Comparison of ENCODE assay signal across 10 cellular contexts in the genomic region with DNA sequence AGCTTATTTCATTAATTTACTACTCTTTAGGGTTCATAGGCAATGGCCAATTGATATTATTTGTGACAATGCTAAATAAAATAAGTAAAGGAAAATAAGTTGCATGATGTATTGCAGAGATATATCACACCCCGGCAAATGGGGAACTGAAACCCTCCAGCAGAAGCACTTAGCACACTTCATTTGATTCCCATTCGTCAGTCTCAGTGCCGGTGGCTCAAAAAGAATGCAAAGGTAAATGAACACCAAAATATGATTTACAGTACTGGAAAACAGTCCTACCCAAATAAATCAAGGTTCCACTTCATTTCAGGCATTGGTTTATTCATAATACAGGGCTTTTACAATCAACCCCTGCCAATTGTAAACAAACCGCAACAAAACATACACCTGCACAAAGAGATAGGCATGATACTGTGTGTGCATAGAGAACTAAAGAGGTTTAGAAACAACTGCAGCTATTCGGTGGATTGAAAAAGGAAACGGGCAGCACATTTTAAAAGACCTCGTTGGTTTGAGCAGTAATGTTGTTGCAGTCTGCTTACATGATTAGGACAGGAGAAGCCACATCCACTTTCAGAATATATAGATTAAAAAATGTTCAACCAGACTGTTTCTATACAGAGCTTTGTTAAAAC.
DNase-seq lines count a peak whose midpoint lies in the region; ATAC-seq, FAIRE-seq and TF ChIP-seq lines count a peak whose summit lies in the region.
"Had no signal": no experiment of that assay in that cellular context is flagged by ENCODE, and none has a peak within 500 bp of the region (broad histone marks: within the 10 kb centered on the region; RNA-seq: fewer than 3 reads in every experiment).

No MANE protein-coding gene starts in this region.

- H3K36me3 ChIP-seq in OCI-LY1 (ENCODE audit: insufficient read depth, low read length), result no peaks in the 10 kb centered on the region
- no peaks in the 10 kb centered on the region for H3K36me3 ChIP-seq in HepG2 (replicated peaks in 1 of 2; ENCODE audit: control insufficient read depth in 1 of 2, insufficient read depth in 2 of 2, low read length in 2 of 2)
- H3K36me3 ChIP-seq: left ventricle myocardium inferior had no signal

- H3K9ac ChIP-seq in OCI-LY1 (ENCODE audit: low read length), result peak overlapping the region; percentile 42
- H3K9ac ChIP-seq in HepG2 (ENCODE audit: insufficient read depth, low read depth, low read length), result no peak overlapping the region

- intact Hi-C loops in left ventricle myocardium superior (cut with micrococcal nuclease), result no loop called here
- intact Hi-C loops in HepG2 (cut with micrococcal nuclease; ENCODE audit: unreplicated experiment), result no loop called here

- peak overlapping the region; percentile 22; the same call in 1 of the 2 replicates for H2AFZ ChIP-seq in OCI-LY1 (ENCODE audit: low read length)
- H2AFZ ChIP-seq in HepG2 (ENCODE audit: low read length), result no peak overlapping the region

- TF ChIP-seq CTCF in OCI-LY1 (IDR thresholded peaks at IDR 0.05; ENCODE audit: low read length) (no peak), HepG2 (CRISPR knock-in tag; IDR thresholded peaks at IDR 0.05) (no peak)

- no peak for FAIRE-seq in HepG2 (lab: Jason Lieb, UNC)

- TF ChIP-seq POLR2A in GM18505 (IDR thresholded peaks at IDR 0.05; ENCODE audit: borderline replicate concordance, extremely low read depth, insufficient read depth, insufficient read length), result no peak
- no peak for TF ChIP-seq POLR2A in HepG2 (IDR thresholded peaks at IDR 0.05; ENCODE audit: insufficient read depth in 1 of 2, low read depth in 2 of 2, low read length in 2 of 2)

- TF ChIP-seq EP300 in HepG2 (IDR thresholded peaks at IDR 0.05; ENCODE audit: low read depth in 2 of 2, low read length in 2 of 2), result no peak
- TF ChIP-seq EP300 in HepG2 (CRISPR knock-in tag; IDR thresholded peaks at IDR 0.05; ENCODE audit: borderline replicate concordance), result no peak

- WGBS in HepG2 (ENCODE audit: low lambda C conversion rate), result 24% methylated on average over 7 of the region's 7 CpGs

- peak; percentile 100 for ATAC-seq in GM18505 (IDR thresholded peaks at IDR 0.05; ENCODE audit: unreplicated experiment)
- ATAC-seq in GM21717 (IDR thresholded peaks at IDR 0.05; ENCODE audit: unreplicated experiment), result peak; percentile 98
- ATAC-seq in HG03520 (IDR thresholded peaks at IDR 0.05; ENCODE audit: unreplicated experiment), result peak; percentile 97
- ATAC-seq in left ventricle myocardium superior, result no peak
- no peak for ATAC-seq in HepG2

- H3K4me2 ChIP-seq in OCI-LY1 (ENCODE audit: low read length) (peak overlapping the region; percentile 66), HepG2 (ENCODE audit: low read depth, low read length) (no peak overlapping the region)

- BruUV-seq in HepG2 (replicated peaks; lab: Mats Ljungman, UMichigan), result no TSS peak

- H3K27ac ChIP-seq in OCI-LY1 (ENCODE audit: low read depth, low read length, poor library complexity, severe bottlenecking) (peak overlapping the region; percentile 90), HepG2 (ENCODE audit: extremely low read length, insufficient read depth, low read length) (no peak overlapping the region)
- H3K27ac ChIP-seq: left ventricle myocardium inferior had no signal

- H4K20me1 ChIP-seq in OCI-LY1 (ENCODE audit: insufficient read depth, low read length), result no peaks in the 10 kb centered on the region
- no peaks in the 10 kb centered on the region for H4K20me1 ChIP-seq in HepG2 (ENCODE audit: insufficient read depth, low read length)

- H3K4me3 ChIP-seq in OCI-LY1 (ENCODE audit: low read depth, low read length, poor library complexity, severe bottlenecking), result peak overlapping the region; percentile 39
- no peak overlapping the region for H3K4me3 ChIP-seq in HepG2 (replicated peaks in 1 of 3; ENCODE audit: insufficient read depth in 1 of 3, low read depth in 2 of 3, low read length in 3 of 3)
- H3K4me3 ChIP-seq: left ventricle myocardium inferior had no signal

- TF ChIP-seq RAD21 in HepG2 (CRISPR knock-in tag; IDR thresholded peaks at IDR 0.05), result no peak

- POLR2A ChIA-PET in HepG2 (lab: Yijun Ruan, JAX), result no interaction called here

- peaks cover 50% of the 10 kb centered on the region for H3K4me1 ChIP-seq in OCI-LY1 (ENCODE audit: insufficient read depth, low read length, severe bottlenecking)
- no peaks in the 10 kb centered on the region for H3K4me1 ChIP-seq in HepG2 (ENCODE audit: insufficient read depth, low read length)

- no peaks in the 10 kb centered on the region for H3K9me3 ChIP-seq in OCI-LY1 (ENCODE audit: low read length)
- peaks cover 58% of the 10 kb centered on the region for H3K9me3 ChIP-seq in HepG2 (ENCODE audit: low read length)
- H3K9me3 ChIP-seq: left ventricle myocardium inferior had no signal

- DNase-seq in stimulated activated CD4-positive, alpha-beta T cell treated with anti-CD3 and anti-CD28 coated beads, Interleukin-4, amount 100 ng/mL, for 1 hour, result no peak
- DNase-seq in mesenteric fat pad (ENCODE audit: low spot score) (no peak), left ventricle myocardium superior (no peak), HepG2 (ENCODE audit: low spot score) (no peak)
- DNase-seq: activated CD4-positive, alpha-beta memory T cell treated with anti-CD3 and anti-CD28 coated beads for 36 hours; left ventricle myocardium inferior had no signal

- H3K9me2 ChIP-seq in OCI-LY1 (ENCODE audit: low read depth, low read length), result no peaks in the 10 kb centered on the region

- CTCF ChIA-PET in HepG2 (lab: Yijun Ruan, JAX; ENCODE audit: low intra/inter-chr PET ratio, low total read pairs), result no interaction called here

- 0 out of 2 replicates have a peak, but pooled peaks cover 4% of the 10 kb centered on the region for H3F3A ChIP-seq in OCI-LY1 (ENCODE audit: insufficient read depth, low read length)

- in situ Hi-C loops in HepG2 (cut with HindIII; ENCODE audit: extremely low pct_ligation_motif_present, low pct_unique_long_range_greater_than_20kb), result no loop called here

- H3K27me3 ChIP-seq in OCI-LY1 (ENCODE audit: insufficient read depth, low read length) (no peaks in the 10 kb centered on the region), HepG2 (ENCODE audit: control insufficient read depth in 1 of 2, insufficient read depth in 2 of 2, low read length in 2 of 2) (no peaks in the 10 kb centered on the region)

- H3K79me2 ChIP-seq in OCI-LY1 (ENCODE audit: insufficient read depth, low read length) (no peaks in the 10 kb centered on the region), HepG2 (ENCODE audit: insufficient read depth, low read length) (no peaks in the 10 kb centered on the region)

TF ChIP-seq in HepG2, 621 proteins besides CTCF, POLR2A, EP300 and RAD21:
- TF ChIP-seq, protein P1, sequence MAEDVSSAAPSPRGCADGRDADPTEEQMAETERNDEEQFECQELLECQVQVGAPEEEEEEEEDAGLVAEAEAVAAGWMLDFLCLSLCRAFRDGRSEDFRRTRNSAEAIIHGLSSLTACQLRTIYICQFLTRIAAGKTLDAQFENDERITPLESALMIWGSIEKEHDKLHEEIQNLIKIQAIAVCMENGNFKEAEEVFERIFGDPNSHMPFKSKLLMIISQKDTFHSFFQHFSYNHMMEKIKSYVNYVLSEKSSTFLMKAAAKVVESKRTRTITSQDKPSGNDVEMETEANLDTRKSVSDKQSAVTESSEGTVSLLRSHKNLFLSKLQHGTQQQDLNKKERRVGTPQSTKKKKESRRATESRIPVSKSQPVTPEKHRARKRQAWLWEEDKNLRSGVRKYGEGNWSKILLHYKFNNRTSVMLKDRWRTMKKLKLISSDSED (CRISPR knock-in tag; IDR thresholded peaks at IDR 0.05), result no peak
- TF ChIP-seq, protein P2, sequence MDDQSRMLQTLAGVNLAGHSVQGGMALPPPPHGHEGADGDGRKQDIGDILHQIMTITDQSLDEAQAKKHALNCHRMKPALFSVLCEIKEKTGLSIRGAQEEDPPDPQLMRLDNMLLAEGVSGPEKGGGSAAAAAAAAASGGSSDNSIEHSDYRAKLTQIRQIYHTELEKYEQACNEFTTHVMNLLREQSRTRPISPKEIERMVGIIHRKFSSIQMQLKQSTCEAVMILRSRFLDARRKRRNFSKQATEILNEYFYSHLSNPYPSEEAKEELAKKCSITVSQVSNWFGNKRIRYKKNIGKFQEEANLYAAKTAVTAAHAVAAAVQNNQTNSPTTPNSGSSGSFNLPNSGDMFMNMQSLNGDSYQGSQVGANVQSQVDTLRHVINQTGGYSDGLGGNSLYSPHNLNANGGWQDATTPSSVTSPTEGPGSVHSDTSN (CRISPR knock-in tag; IDR thresholded peaks at IDR 0.05; ENCODE audit: borderline replicate concordance), result no peak
TF ChIP-seq in HepG2: peak in this region for 0.

Comparison
In these comparisons a context has a peak if more than half of its experiments do, and no peak if none do; other contexts are left out.
1. ATAC-seq: peak in GM18505 (single experiment), GM21717 (single experiment) and HG03520 (single experiment); none in left ventricle myocardium superior (single experiment) and HepG2 (single experiment).